9 cellular contexts compared by ENCODE assay signal in the genomic region with DNA sequence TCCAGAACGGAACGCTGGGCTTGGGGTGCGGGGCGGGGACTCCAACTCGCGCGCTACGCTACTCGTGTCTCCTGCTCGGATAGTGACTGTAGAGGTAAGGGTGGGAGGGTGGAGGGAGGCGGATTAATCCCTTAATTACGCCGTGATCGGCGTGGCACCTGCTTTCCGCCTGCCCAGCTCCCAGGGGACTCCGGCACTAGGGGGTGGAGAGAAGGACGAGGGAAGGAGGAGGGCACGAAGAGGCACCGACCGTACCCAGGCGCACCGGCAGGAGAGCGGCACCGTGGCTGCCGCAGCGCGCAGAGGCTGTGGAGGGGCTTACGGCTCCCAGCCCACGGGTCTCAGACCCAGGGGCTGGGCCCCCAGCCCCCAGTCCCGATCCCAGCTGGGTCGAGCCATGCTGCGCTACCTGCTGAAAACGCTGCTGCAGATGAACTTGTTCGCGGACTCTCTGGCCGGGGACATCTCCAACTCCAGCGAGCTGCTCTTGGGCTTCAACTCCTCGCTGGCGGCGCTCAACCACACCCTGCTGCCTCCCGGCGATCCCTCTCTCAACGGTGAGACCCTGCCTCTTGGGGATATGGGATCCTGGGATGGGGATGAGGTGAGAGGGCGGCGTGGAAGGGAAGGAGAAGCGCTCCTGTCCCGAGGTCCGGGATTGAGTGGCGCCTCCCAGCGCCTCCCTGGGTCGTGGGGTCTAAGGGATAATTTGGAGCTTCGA. TPM values are rescaled to one million over a fixed set of nuclear protein-coding genes. Genes with fewer than 3 reads are reported as not detected.
DNase-seq lines count a peak whose midpoint lies in the region; ATAC-seq and TF ChIP-seq lines count a peak whose summit lies in the region.
"Had no signal": no experiment of that assay in that cellular context is flagged by ENCODE, and none has a peak within 500 bp of the region (broad histone marks: within the 10 kb centered on the region; RNA-seq: fewer than 3 reads in every experiment).

A gene with protein sequence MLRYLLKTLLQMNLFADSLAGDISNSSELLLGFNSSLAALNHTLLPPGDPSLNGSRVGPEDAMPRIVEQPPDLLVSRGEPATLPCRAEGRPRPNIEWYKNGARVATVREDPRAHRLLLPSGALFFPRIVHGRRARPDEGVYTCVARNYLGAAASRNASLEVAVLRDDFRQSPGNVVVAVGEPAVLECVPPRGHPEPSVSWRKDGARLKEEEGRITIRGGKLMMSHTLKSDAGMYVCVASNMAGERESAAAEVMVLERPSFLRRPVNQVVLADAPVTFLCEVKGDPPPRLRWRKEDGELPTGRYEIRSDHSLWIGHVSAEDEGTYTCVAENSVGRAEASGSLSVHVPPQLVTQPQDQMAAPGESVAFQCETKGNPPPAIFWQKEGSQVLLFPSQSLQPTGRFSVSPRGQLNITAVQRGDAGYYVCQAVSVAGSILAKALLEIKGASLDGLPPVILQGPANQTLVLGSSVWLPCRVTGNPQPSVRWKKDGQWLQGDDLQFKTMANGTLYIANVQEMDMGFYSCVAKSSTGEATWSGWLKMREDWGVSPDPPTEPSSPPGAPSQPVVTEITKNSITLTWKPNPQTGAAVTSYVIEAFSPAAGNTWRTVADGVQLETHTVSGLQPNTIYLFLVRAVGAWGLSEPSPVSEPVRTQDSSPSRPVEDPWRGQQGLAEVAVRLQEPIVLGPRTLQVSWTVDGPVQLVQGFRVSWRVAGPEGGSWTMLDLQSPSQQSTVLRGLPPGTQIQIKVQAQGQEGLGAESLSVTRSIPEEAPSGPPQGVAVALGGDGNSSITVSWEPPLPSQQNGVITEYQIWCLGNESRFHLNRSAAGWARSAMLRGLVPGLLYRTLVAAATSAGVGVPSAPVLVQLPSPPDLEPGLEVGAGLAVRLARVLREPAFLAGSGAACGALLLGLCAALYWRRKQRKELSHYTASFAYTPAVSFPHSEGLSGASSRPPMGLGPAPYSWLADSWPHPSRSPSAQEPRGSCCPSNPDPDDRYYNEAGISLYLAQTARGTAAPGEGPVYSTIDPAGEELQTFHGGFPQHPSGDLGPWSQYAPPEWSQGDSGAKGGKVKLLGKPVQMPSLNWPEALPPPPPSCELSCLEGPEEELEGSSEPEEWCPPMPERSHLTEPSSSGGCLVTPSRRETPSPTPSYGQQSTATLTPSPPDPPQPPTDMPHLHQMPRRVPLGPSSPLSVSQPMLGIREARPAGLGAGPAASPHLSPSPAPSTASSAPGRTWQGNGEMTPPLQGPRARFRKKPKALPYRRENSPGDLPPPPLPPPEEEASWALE (N-terminal part only) (plus strand): TSS at position 252 of the 721 bp plus-strand sequence. CDS start 146 bp downstream, at position 398.

- intact Hi-C loops in natural killer cell (cut with micrococcal nuclease), result no loop called here
- intact Hi-C loops in vagina (cut with DNase I), result no loop called here

- H3K27me3 Mint-ChIP-seq in natural killer cell (ENCODE audit: low read depth in 2 of 2), result peaks cover 76 to 80% of the 10 kb centered on the region in 2 donors
- H3K27me3 Mint-ChIP-seq in natural killer cell treated with Interleukin-12 subunit alpha and Interleukin-12 subunit beta and Interleukin-15 and Interleukin-18, amount 100 ng/mL, for 72 hours, result peaks cover 71 to 72% of the 10 kb centered on the region in 2 donors

- no peak within 1 kb of the TSS for H4K91ac ChIP-seq in mesenchymal stem cell (ENCODE audit: low read length)

- H3K4ac ChIP-seq in mesenchymal stem cell (ENCODE audit: low read depth in 1 of 2, low read length in 2 of 2), result no peak within 1 kb of the TSS

- no peaks in the 10 kb centered on the region for H3K9me3 Mint-ChIP-seq in natural killer cell
- H3K9me3 Mint-ChIP-seq in natural killer cell treated with Interleukin-12 subunit alpha and Interleukin-12 subunit beta and Interleukin-15 and Interleukin-18, amount 100 ng/mL, for 72 hours, result no peaks in the 10 kb centered on the region

- H3K79me1 ChIP-seq in mesenchymal stem cell (replicated peaks; ENCODE audit: low read length, poor library complexity, severe bottlenecking), result no peaks in the 10 kb centered on the region

- no peak within 1 kb of the TSS for H3K4me3 Mint-ChIP-seq in natural killer cell
- no peak within 1 kb of the TSS for H3K4me3 Mint-ChIP-seq in natural killer cell treated with Interleukin-12 subunit alpha and Interleukin-12 subunit beta and Interleukin-15 and Interleukin-18, amount 100 ng/mL, for 72 hours

- H3K23ac ChIP-seq in mesenchymal stem cell (ENCODE audit: low read length in 2 of 2), result peak within 1 kb of the TSS in 1 of 2 experiments; percentile 16

- no peak within 1 kb of the TSS for H3K9ac ChIP-seq in mesenchymal stem cell (ENCODE audit: low read length)

- peaks cover 17 to 42% of the 10 kb centered on the region in 2 donors for H3K4me1 Mint-ChIP-seq in natural killer cell
- peaks cover 6 to 19% of the 10 kb centered on the region in 2 donors for H3K4me1 Mint-ChIP-seq in natural killer cell treated with Interleukin-12 subunit alpha and Interleukin-12 subunit beta and Interleukin-15 and Interleukin-18, amount 100 ng/mL, for 72 hours (ENCODE audit: low read depth in 2 of 2)

- peak within 1 kb of the TSS; percentile 76 for H3K4me2 ChIP-seq in mesenchymal stem cell (ENCODE audit: low read length, poor library complexity, severe bottlenecking)

- no peak within 1 kb of the TSS for H2AK5ac ChIP-seq in mesenchymal stem cell (ENCODE audit: low read length, severe bottlenecking)

- no peak within 1 kb of the TSS for H3K27ac ChIP-seq in brain microvascular endothelial cell
- H3K27ac ChIP-seq in mesenchymal stem cell (ENCODE audit: low read length, poor library complexity, severe bottlenecking), result no peak within 1 kb of the TSS
- no peak within 1 kb of the TSS for H3K27ac ChIP-seq in vagina

- DNase-seq in natural killer cell (no peak), brain microvascular endothelial cell (no peak), mesenchymal stem cell (peak; percentile 26), vagina (ENCODE audit: extremely low spot score in 2 of 2) (no peak), NOMO-1 treated with DMSO at 0.1 percent for 48 hours (lab: John Stamatoyannopoulos, UW; ENCODE audit: unreplicated experiment) (no peak), GOT3 (lab: John Stamatoyannopoulos, UW) (no peak)
- DNase-seq in natural killer cell treated with Interleukin-12 subunit alpha and Interleukin-12 subunit beta and Interleukin-15 and Interleukin-18, amount 100 ng/mL, for 72 hours (ENCODE audit: low spot score), result no peak

- H3K9me3 ChIP-seq in mesenchymal stem cell (ENCODE audit: control insufficient read depth, low read length) (no peaks in the 10 kb centered on the region), vagina (no peaks in the 10 kb centered on the region)

- ATAC-seq in natural killer cell, result no peak
- no peak for ATAC-seq in natural killer cell treated with Interleukin-12 subunit alpha and Interleukin-12 subunit beta and Interleukin-15 and Interleukin-18, amount 100 ng/mL, for 72 hours
- ATAC-seq in HG03565 (IDR thresholded peaks at IDR 0.05; ENCODE audit: unreplicated experiment), result no peak

- H4K8ac ChIP-seq in mesenchymal stem cell (ENCODE audit: low read length), result no peak within 1 kb of the TSS

- no peak for TF ChIP-seq POLR2A in vagina (IDR thresholded peaks at IDR 0.05)

- H3K27me3 ChIP-seq in brain microvascular endothelial cell (replicated peaks) (peaks cover 92% of the 10 kb centered on the region), mesenchymal stem cell (ENCODE audit: control insufficient read depth in 1 of 2, insufficient read depth in 1 of 2, low read length in 2 of 2) (peaks cover 99% of the 10 kb centered on the region in 2 experiments), vagina (peaks cover 15% of the 10 kb centered on the region)

- H3K18ac ChIP-seq in mesenchymal stem cell (ENCODE audit: low read depth in 1 of 2, low read length in 2 of 2), result no peak within 1 kb of the TSS

- no peak within 1 kb of the TSS for H2BK15ac ChIP-seq in mesenchymal stem cell (ENCODE audit: low read depth, poor library complexity, severe bottlenecking)

- in situ Hi-C loops in brain microvascular endothelial cell (cut with HindIII; ENCODE audit: low pct_ligation_motif_present, low sequenced_read_pairs), result no loop called here

- H3K27ac Mint-ChIP-seq in natural killer cell, result no peak within 1 kb of the TSS
- no peak within 1 kb of the TSS for H3K27ac Mint-ChIP-seq in natural killer cell treated with Interleukin-12 subunit alpha and Interleukin-12 subunit beta and Interleukin-15 and Interleukin-18, amount 100 ng/mL, for 72 hours

- H3K14ac ChIP-seq in mesenchymal stem cell (ENCODE audit: low read length in 2 of 2), result no peak within 1 kb of the TSS

- no peaks in the 10 kb centered on the region for H3K36me3 Mint-ChIP-seq in natural killer cell
- no peaks in the 10 kb centered on the region for H3K36me3 Mint-ChIP-seq in natural killer cell treated with Interleukin-12 subunit alpha and Interleukin-12 subunit beta and Interleukin-15 and Interleukin-18, amount 100 ng/mL, for 72 hours
- H3K36me3 Mint-ChIP-seq: IgD-negative memory B cell had no signal

- no peak within 1 kb of the TSS for H2BK120ac ChIP-seq in mesenchymal stem cell (ENCODE audit: low read depth, low read length)

- H3K36me3 ChIP-seq in brain microvascular endothelial cell (replicated peaks) (no peaks in the 10 kb centered on the region), mesenchymal stem cell (ENCODE audit: control insufficient read depth in 1 of 2, insufficient read depth in 2 of 2, low read depth in 1 of 2, low read length in 2 of 2) (no peaks in the 10 kb centered on the region), vagina (no peaks in the 10 kb centered on the region)

- H3K4me3 ChIP-seq in brain microvascular endothelial cell (ENCODE audit: low read depth, low read length), result peak within 1 kb of the TSS; percentile 34
- H3K4me3 ChIP-seq in mesenchymal stem cell (ENCODE audit: insufficient read depth in 1 of 2, low read depth in 1 of 2, low read length in 2 of 2), result peak within 1 kb of the TSS in 1 of 2 experiments; percentile 66
- peak within 1 kb of the TSS in 1 of 2 donors; percentile 29 for H3K4me3 ChIP-seq in vagina

- peak within 1 kb of the TSS; percentile 11 for H2AFZ ChIP-seq in mesenchymal stem cell (ENCODE audit: low read depth, low read length)

- no peak for TF ChIP-seq CTCF in natural killer cell (IDR thresholded peaks at IDR 0.05)
- peak; percentile 8 for TF ChIP-seq CTCF in brain microvascular endothelial cell (IDR thresholded peaks at IDR 0.05; ENCODE audit: low read depth, low read length, missing control alignments)
- TF ChIP-seq CTCF in vagina (IDR thresholded peaks at IDR 0.05), result no peak

- no peak within 1 kb of the TSS for H2BK12ac ChIP-seq in mesenchymal stem cell (ENCODE audit: low read length in 2 of 2)

- H3K4me1 ChIP-seq in mesenchymal stem cell (ENCODE audit: control insufficient read depth, insufficient read depth, low read depth, low read length) (peaks cover 29% of the 10 kb centered on the region), vagina (peaks cover 34% of the 10 kb centered on the region)

- no peak within 1 kb of the TSS for H2BK5ac ChIP-seq in mesenchymal stem cell (ENCODE audit: low read depth, low read length, poor library complexity, severe bottlenecking)

- 3% methylated on average over 48 of the region's 53 CpGs for WGBS in mesenchymal stem cell

RNA-seq across cellular contexts. Expression of the gene that starts here (rescaled TPM):
- total RNA-seq in natural killer cell (10 to 100 TPM; 16.9 to 23.8 (median 22.7) TPM), vagina (18.9 TPM)
- 1 to 10 TPM; 5.3 to 7.9 TPM for total RNA-seq in natural killer cell treated with Interleukin-12 subunit alpha and Interleukin-12 subunit beta and Interleukin-15 and Interleukin-18, amount 100 ng/mL, for 72 hours
- 14.9 TPM for polyA plus RNA-seq in mesenchymal stem cell (2013, experiment 1 of 2)
- polyA plus RNA-seq in mesenchymal stem cell (2013, experiment 2 of 2), result 14.9 TPM
- polyA plus RNA-seq: IgD-negative memory B cell had no signal
